19 cellular contexts compared by ENCODE assay signal in genomic region chr3:20857636-20858035, GRCh38.
"Had no signal": no experiment of that assay in that cellular context is flagged by ENCODE, and none has a peak within 500 bp of the region (broad histone marks: within the 10 kb centered on the region; RNA-seq: fewer than 3 reads in every experiment).

No MANE protein-coding gene starts in this region.

- H3K27me3 ChIP-seq: neural progenitor cell, pancreas, tibial nerve, uterus had no signal

- H3K27ac ChIP-seq: coronary artery, neural progenitor cell, pancreas, tibial nerve, uterus had no signal

- H2AFZ ChIP-seq: neural progenitor cell had no signal

- H3K9me3 ChIP-seq: pancreas, tibial nerve, uterus had no signal

- H3K4me3 ChIP-seq: coronary artery, neural progenitor cell, pancreas, tibial nerve, uterus had no signal

- H3K36me3 ChIP-seq: neural progenitor cell, pancreas, tibial nerve, uterus had no signal

- H3K9ac ChIP-seq: neural progenitor cell had no signal

- H3K4me2 ChIP-seq: neural progenitor cell had no signal

- H3K4me1 ChIP-seq: neural progenitor cell, tibial nerve, uterus had no signal

- DNase-seq: activated CD4-positive, alpha-beta T cell treated with anti-CD3 and anti-CD28 coated beads, Interleukin-2, amount 50 U/mL, for 4 hours; activated CD4-positive, CD25-positive, alpha-beta regulatory T cell treated with anti-CD3 and anti-CD28 coated beads, Interleukin-2, amount 50 U/mL, for 72 hours; activated naive CD4-positive, alpha-beta T cell; activated naive CD8-positive, alpha-beta T cell treated with anti-CD3 and anti-CD28 coated beads, Interleukin-2, amount 10 ng/mL, durations not matched to agents 7 days and 5 days; activated T-cell treated with anti-CD3 and anti-CD28 coated beads for 4 hours; caudate nucleus; foreskin melanocyte; head of caudate nucleus; mammary epithelial cell; pancreas; stimulated activated CD4-positive, alpha-beta T cell treated with anti-CD3 and anti-CD28 coated beads, Interleukin-4, amount 100 ng/mL, for 1 hour; stimulated activated naive CD4-positive, alpha-beta T cell; substantia nigra; T-helper 1 cell; T1000; uterus had no signal
